In genomic region chr19:15902898-15903297, GRCh38 we compare ENCODE assay signal across 10 cellular contexts. TPM values are rescaled to one million over a fixed set of nuclear protein-coding genes. Genes with fewer than 3 reads are reported as not detected.
"Had no signal": no experiment of that assay in that cellular context is flagged by ENCODE, and none has a peak within 500 bp of the region (broad histone marks: within the 10 kb centered on the region; RNA-seq: fewer than 3 reads in every experiment).

No MANE protein-coding gene starts in this region.

RNA-seq across cellular contexts. Expression of gene CYP4F2, which starts 5.0 kb away (rescaled TPM):
- total RNA-seq: OCI-LY7, PC-3, Right ventricle myocardium inferior, Right ventricle myocardium superior, RPMI7951, SJCRH30, SJSA1, SK-MEL-5 had no signal

RNA-seq across cellular contexts. Expression of gene CYP4F11, which starts 31.4 kb away (rescaled TPM):
- total RNA-seq: RPMI7951, SJCRH30, SJSA1 had no signal

RNA-seq across cellular contexts. Expression of gene OR10H4, which starts 45.9 kb away (rescaled TPM):
- total RNA-seq: OCI-LY7, PC-3, PC-9, Peyer's patch, Right ventricle myocardium inferior, Right ventricle myocardium superior, RPMI7951, SJCRH30, SJSA1, SK-MEL-5 had no signal
